ENCODE assay signal across 2 cellular contexts in the genomic region with DNA sequence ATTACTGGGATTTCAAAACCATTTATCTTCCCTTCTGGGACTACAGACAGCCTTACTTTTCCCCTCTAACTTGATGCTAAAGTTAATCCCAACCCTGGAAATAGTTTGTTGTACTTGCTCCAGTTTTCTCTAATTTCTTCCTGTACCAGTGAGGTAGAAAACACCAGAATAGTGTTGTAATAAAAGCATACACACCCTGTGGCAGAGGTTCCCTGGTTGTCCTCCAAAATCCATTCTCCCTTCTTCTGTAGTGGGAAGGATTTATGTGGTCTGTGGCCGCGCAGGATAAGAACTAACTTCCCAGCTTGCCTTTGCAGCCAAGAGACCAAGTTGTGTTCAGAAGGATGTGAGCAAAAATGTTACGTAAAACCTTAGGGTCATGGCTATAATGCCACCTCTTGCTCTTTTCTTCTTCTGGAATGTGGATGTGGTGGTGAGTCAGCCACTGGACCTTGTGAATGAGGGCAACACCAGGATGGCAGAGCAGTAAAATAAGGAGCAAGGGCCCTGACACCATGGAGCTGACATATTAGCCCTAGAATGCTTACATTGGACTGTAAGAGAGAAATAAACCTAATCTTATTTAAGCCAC.
TF ChIP-seq lines count a peak whose summit lies in the region.

No MANE protein-coding gene starts in this region.

TF ChIP-seq in IMR-90, 13 proteins besides CTCF, POLR2A, EP300 and RAD21:
- TF ChIP-seq, protein P1, sequence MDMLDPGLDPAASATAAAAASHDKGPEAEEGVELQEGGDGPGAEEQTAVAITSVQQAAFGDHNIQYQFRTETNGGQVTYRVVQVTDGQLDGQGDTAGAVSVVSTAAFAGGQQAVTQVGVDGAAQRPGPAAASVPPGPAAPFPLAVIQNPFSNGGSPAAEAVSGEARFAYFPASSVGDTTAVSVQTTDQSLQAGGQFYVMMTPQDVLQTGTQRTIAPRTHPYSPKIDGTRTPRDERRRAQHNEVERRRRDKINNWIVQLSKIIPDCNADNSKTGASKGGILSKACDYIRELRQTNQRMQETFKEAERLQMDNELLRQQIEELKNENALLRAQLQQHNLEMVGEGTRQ (IDR thresholded peaks at IDR 0.05; ENCODE audit: low read depth, low read length), result no peak
- TF ChIP-seq MAFK (IDR thresholded peaks at IDR 0.05; ENCODE audit: low read depth, low read length) (no peak), SMC3 (IDR thresholded peaks at IDR 0.05; ENCODE audit: low read depth, low read length) (no peak), RCOR1 (IDR thresholded peaks at IDR 0.05; ENCODE audit: insufficient replicate concordance, low read length) (no peak), CEBPB (IDR thresholded peaks at IDR 0.05; ENCODE audit: low read depth, low read length) (no peak), CHD1 (IDR thresholded peaks at IDR 0.05; ENCODE audit: low read depth, low read length) (no peak), NFE2L2 (IDR thresholded peaks at IDR 0.05; ENCODE audit: low read depth, low read length) (no peak), FOS (IDR thresholded peaks at IDR 0.05; ENCODE audit: low read depth, low read length) (no peak), BHLHE40 (IDR thresholded peaks at IDR 0.05; ENCODE audit: low read depth, low read length) (no peak)
- TF ChIP-seq, protein P2, sequence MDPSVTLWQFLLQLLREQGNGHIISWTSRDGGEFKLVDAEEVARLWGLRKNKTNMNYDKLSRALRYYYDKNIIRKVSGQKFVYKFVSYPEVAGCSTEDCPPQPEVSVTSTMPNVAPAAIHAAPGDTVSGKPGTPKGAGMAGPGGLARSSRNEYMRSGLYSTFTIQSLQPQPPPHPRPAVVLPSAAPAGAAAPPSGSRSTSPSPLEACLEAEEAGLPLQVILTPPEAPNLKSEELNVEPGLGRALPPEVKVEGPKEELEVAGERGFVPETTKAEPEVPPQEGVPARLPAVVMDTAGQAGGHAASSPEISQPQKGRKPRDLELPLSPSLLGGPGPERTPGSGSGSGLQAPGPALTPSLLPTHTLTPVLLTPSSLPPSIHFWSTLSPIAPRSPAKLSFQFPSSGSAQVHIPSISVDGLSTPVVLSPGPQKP (IDR thresholded peaks at IDR 0.05; ENCODE audit: borderline replicate concordance, low read depth, low read length), result no peak
TF ChIP-seq in IMR-90: peak in this region for 0.

TF ChIP-seq in HepG2, 621 proteins besides CTCF, POLR2A, EP300 and RAD21:
- TF ChIP-seq, protein P3, sequence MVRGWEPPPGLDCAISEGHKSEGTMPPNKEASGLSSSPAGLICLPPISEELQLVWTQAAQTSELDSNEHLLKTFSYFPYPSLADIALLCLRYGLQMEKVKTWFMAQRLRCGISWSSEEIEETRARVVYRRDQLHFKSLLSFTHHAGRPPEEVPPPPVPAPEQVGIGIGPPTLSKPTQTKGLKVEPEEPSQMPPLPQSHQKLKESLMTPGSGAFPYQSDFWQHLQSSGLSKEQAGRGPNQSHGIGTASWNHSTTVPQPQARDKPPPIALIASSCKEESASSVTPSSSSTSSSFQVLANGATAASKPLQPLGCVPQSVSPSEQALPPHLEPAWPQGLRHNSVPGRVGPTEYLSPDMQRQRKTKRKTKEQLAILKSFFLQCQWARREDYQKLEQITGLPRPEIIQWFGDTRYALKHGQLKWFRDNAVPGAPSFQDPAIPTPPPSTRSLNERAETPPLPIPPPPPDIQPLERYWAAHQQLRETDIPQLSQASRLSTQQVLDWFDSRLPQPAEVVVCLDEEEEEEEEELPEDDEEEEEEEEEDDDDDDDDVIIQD (CRISPR knock-in tag; IDR thresholded peaks at IDR 0.05; ENCODE audit: low read depth), result 0 out of 2 replicates have a peak, but pooled peaks have one; percentile 28
- TF ChIP-seq GATAD2A (CRISPR knock-in tag; IDR thresholded peaks at IDR 0.05) (peak; percentile 23; the same call in 1 of the 2 replicates), ZNF7 (CRISPR knock-in tag; IDR thresholded peaks at IDR 0.05) (peak; percentile 97), CEBPG (CRISPR knock-in tag; IDR thresholded peaks at IDR 0.05) (0 out of 2 replicates have a peak, but pooled peaks have one; percentile 10), SAP130 (CRISPR knock-in tag; IDR thresholded peaks at IDR 0.05; ENCODE audit: low read depth) (peak; percentile 38; the same call in 1 of the 2 replicates), RXRB (CRISPR knock-in tag; IDR thresholded peaks at IDR 0.05; ENCODE audit: borderline replicate concordance) (peak; percentile 46; the same call in 1 of the 2 replicates), FOSL2 (CRISPR knock-in tag; IDR thresholded peaks at IDR 0.05) (peak; percentile 92), HNRNPL (IDR thresholded peaks at IDR 0.05; ENCODE audit: low read depth, low read length) (no peak), SALL1 (CRISPR knock-in tag; IDR thresholded peaks at IDR 0.05) (0 out of 2 replicates have a peak, but pooled peaks have one; percentile 13), TEAD3 (CRISPR knock-in tag; optimal IDR thresholded peaks at IDR 0.05; ENCODE audit: borderline replicate concordance) (peak; percentile 89), HMG20A (CRISPR knock-in tag; IDR thresholded peaks at IDR 0.05; ENCODE audit: borderline replicate concordance) (peak; percentile 67; the same call in 1 of the 2 replicates), TBX3 (IDR thresholded peaks at IDR 0.05; ENCODE audit: borderline replicate concordance) (0 out of 2 replicates have a peak, but pooled peaks have one; percentile 21), NR2F6 (IDR thresholded peaks at IDR 0.05) (peak; percentile 66; the same call in 1 of the 2 replicates), NR2F6 (CRISPR knock-in tag; IDR thresholded peaks at IDR 0.05) (peak; percentile 70), NR2F1 (CRISPR knock-in tag; IDR thresholded peaks at IDR 0.05) (peak; percentile 39 to 84; a peak in 3 of 4 replicates), RCOR2 (CRISPR knock-in tag; IDR thresholded peaks at IDR 0.05) (0 out of 2 replicates have a peak, but pooled peaks have one; percentile 21), NCOA1 (CRISPR knock-in tag; IDR thresholded peaks at IDR 0.05) (no peak), IRF2 (CRISPR knock-in tag; IDR thresholded peaks at IDR 0.05) (0 out of 2 replicates have a peak, but pooled peaks have one; percentile 27), NR2F2 (IDR thresholded peaks at IDR 0.05; ENCODE audit: borderline replicate concordance, low read depth) (peak; percentile 42; the same call in 1 of the 2 replicates), BORCS8-MEF2B (CRISPR knock-in tag; IDR thresholded peaks at IDR 0.05) (no peak), JUND (CRISPR knock-in tag; IDR thresholded peaks at IDR 0.05) (0 out of 2 replicates have a peak, but pooled peaks have one; percentile 17), MIER3 (CRISPR knock-in tag; IDR thresholded peaks at IDR 0.05; ENCODE audit: borderline replicate concordance) (0 out of 2 replicates have a peak, but pooled peaks have one; percentile 46), TCF7 (IDR thresholded peaks at IDR 0.05; ENCODE audit: low read depth) (peak; percentile 10; the same call in 1 of the 2 replicates), CEBPB (IDR thresholded peaks at IDR 0.05; ENCODE audit: borderline replicate concordance, low read depth, low read length) (peak; percentile 12; the same call in 1 of the 2 replicates), RARA (CRISPR knock-in tag; IDR thresholded peaks at IDR 0.05) (peak; percentile 77), SOX13 (IDR thresholded peaks at IDR 0.05) (no peak), SOX13 (CRISPR knock-in tag; conservative IDR thresholded peaks at IDR 0.05 in 1 of 2, IDR thresholded peaks at IDR 0.05 in 1 of 2) (peak in 1 of 2 experiments; percentile 14; a peak in 1 of 4 replicates)
- TF ChIP-seq, protein P1 (IDR thresholded peaks at IDR 0.05; ENCODE audit: low read depth, low read length), result no peak
- TF ChIP-seq, protein P1 (CRISPR knock-in tag; IDR thresholded peaks at IDR 0.05; ENCODE audit: borderline replicate concordance), result no peak
- TF ChIP-seq, protein P4, sequence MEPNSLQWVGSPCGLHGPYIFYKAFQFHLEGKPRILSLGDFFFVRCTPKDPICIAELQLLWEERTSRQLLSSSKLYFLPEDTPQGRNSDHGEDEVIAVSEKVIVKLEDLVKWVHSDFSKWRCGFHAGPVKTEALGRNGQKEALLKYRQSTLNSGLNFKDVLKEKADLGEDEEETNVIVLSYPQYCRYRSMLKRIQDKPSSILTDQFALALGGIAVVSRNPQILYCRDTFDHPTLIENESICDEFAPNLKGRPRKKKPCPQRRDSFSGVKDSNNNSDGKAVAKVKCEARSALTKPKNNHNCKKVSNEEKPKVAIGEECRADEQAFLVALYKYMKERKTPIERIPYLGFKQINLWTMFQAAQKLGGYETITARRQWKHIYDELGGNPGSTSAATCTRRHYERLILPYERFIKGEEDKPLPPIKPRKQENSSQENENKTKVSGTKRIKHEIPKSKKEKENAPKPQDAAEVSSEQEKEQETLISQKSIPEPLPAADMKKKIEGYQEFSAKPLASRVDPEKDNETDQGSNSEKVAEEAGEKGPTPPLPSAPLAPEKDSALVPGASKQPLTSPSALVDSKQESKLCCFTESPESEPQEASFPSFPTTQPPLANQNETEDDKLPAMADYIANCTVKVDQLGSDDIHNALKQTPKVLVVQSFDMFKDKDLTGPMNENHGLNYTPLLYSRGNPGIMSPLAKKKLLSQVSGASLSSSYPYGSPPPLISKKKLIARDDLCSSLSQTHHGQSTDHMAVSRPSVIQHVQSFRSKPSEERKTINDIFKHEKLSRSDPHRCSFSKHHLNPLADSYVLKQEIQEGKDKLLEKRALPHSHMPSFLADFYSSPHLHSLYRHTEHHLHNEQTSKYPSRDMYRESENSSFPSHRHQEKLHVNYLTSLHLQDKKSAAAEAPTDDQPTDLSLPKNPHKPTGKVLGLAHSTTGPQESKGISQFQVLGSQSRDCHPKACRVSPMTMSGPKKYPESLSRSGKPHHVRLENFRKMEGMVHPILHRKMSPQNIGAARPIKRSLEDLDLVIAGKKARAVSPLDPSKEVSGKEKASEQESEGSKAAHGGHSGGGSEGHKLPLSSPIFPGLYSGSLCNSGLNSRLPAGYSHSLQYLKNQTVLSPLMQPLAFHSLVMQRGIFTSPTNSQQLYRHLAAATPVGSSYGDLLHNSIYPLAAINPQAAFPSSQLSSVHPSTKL (CRISPR knock-in tag; IDR thresholded peaks at IDR 0.05), result peak; percentile 82
- TF ChIP-seq, protein P5, sequence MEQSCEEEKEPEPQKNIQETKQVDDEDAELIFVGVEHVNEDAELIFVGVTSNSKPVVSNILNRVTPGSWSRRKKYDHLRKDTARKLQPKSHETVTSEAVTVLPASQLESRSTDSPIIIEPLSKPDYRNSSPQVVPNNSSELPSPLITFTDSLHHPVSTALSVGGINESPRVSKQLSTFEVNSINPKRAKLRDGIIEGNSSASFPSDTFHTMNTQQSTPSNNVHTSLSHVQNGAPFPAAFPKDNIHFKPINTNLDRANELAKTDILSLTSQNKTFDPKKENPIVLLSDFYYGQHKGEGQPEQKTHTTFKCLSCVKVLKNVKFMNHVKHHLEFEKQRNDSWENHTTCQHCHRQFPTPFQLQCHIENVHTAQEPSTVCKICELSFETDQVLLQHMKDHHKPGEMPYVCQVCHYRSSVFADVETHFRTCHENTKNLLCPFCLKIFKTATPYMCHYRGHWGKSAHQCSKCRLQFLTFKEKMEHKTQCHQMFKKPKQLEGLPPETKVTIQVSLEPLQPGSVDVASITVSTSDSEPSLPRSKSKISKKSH (CRISPR knock-in tag; IDR thresholded peaks at IDR 0.05; ENCODE audit: borderline replicate concordance), result no peak
- TF ChIP-seq, protein P6, sequence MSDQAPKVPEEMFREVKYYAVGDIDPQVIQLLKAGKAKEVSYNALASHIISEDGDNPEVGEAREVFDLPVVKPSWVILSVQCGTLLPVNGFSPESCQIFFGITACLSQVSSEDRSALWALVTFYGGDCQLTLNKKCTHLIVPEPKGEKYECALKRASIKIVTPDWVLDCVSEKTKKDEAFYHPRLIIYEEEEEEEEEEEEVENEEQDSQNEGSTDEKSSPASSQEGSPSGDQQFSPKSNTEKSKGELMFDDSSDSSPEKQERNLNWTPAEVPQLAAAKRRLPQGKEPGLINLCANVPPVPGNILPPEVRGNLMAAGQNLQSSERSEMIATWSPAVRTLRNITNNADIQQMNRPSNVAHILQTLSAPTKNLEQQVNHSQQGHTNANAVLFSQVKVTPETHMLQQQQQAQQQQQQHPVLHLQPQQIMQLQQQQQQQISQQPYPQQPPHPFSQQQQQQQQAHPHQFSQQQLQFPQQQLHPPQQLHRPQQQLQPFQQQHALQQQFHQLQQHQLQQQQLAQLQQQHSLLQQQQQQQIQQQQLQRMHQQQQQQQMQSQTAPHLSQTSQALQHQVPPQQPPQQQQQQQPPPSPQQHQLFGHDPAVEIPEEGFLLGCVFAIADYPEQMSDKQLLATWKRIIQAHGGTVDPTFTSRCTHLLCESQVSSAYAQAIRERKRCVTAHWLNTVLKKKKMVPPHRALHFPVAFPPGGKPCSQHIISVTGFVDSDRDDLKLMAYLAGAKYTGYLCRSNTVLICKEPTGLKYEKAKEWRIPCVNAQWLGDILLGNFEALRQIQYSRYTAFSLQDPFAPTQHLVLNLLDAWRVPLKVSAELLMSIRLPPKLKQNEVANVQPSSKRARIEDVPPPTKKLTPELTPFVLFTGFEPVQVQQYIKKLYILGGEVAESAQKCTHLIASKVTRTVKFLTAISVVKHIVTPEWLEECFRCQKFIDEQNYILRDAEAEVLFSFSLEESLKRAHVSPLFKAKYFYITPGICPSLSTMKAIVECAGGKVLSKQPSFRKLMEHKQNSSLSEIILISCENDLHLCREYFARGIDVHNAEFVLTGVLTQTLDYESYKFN (CRISPR knock-in tag; conservative IDR thresholded peaks at IDR 0.05), result 0 out of 2 replicates have a peak, but pooled peaks have one; percentile 18
- TF ChIP-seq, protein P7, sequence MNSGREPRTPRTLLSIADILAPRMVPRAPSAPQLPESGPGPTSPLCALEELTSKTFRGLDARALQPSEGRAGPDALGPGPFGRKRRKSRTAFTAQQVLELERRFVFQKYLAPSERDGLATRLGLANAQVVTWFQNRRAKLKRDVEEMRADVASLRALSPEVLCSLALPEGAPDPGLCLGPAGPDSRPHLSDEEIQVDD (CRISPR knock-in tag; IDR thresholded peaks at IDR 0.05; ENCODE audit: borderline replicate concordance), result no peak
